Comparison of ENCODE assay signal across 12 cellular contexts in genomic region chr12:13094349-13094748, GRCh38. TPM values are rescaled to one million over a fixed set of nuclear protein-coding genes. Genes with fewer than 3 reads are reported as not detected.
DNase-seq lines count a peak whose midpoint lies in the region; ATAC-seq, FAIRE-seq and TF ChIP-seq lines count a peak whose summit lies in the region.
"Had no signal": no experiment of that assay in that cellular context is flagged by ENCODE, and none has a peak within 500 bp of the region (broad histone marks: within the 10 kb centered on the region; RNA-seq: fewer than 3 reads in every experiment).

No MANE protein-coding gene starts in this region.

- no peak overlapping the region for H3K4me3 ChIP-seq in BLaER1 treated with 17β-estradiol and CSF1 and Interleukin-3, amounts not matched to agents 10 nM and 100 nM
- H3K4me3 ChIP-seq in ascending aorta: no peak overlapping the region

- no peaks in the 10 kb centered on the region for H3K36me3 ChIP-seq in BLaER1 treated with 17β-estradiol and CSF1 and Interleukin-3, amounts not matched to agents 10 nM and 100 nM
- H3K36me3 ChIP-seq in ascending aorta: no peaks in the 10 kb centered on the region

- H3K4me2 ChIP-seq in BLaER1 treated with 17β-estradiol and CSF1 and Interleukin-3, amounts not matched to agents 10 nM and 100 nM: peak overlapping the region in 10 of 11 experiments; percentile 2 to 90 (median 66); a peak in 16 of 22 replicates

- intact Hi-C loops in ascending aorta (cut with DNase I): no loop called here

- peaks cover 12% of the 10 kb centered on the region for H3K27me3 Mint-ChIP-seq in activated CD8-positive, alpha-beta memory T cell treated with anti-CD3 and anti-CD28 coated beads, Interleukin-2, amount 10 ng/mL, durations not matched to agents 7 days and 5 days

- no peak for TF ChIP-seq CTCF in ascending aorta (IDR thresholded peaks at IDR 0.05)

- no peak for TF ChIP-seq POLR2A in H54 (IDR thresholded peaks at IDR 0.05; ENCODE audit: low read depth, low read length)

- CTCF ChIA-PET in activated CD8-positive, alpha-beta memory T cell treated with anti-CD3 and anti-CD28 coated beads, Interleukin-2, amount 10 ng/mL, durations not matched to agents 7 days and 5 days (lab: Charles Lee): interaction anchor here (1.1 to 5.2 kb wide), 3 partner anchors 114 to 140 kb away, joined by 3 to 40 read pairs (median 7); no protein-coding TSS in a partner anchor

- 0 out of 22 replicates have a peak, but pooled peaks cover 0 to 2% (median 0%) of the 10 kb centered on the region in 11 experiments for H3K9me3 ChIP-seq in BLaER1 treated with 17β-estradiol and CSF1 and Interleukin-3, amounts not matched to agents 10 nM and 100 nM (replicated peaks in 1 of 11)
- no peaks in the 10 kb centered on the region for H3K9me3 ChIP-seq in ascending aorta

- H3K9me3 Mint-ChIP-seq in activated CD8-positive, alpha-beta memory T cell treated with anti-CD3 and anti-CD28 coated beads, Interleukin-2, amount 10 ng/mL, durations not matched to agents 7 days and 5 days (ENCODE audit: low read depth): no peaks in the 10 kb centered on the region

- no peaks in the 10 kb centered on the region for H3K36me3 Mint-ChIP-seq in activated CD8-positive, alpha-beta memory T cell treated with anti-CD3 and anti-CD28 coated beads, Interleukin-2, amount 10 ng/mL, durations not matched to agents 7 days and 5 days

- no peak overlapping the region for H3K4me3 Mint-ChIP-seq in activated CD8-positive, alpha-beta memory T cell treated with anti-CD3 and anti-CD28 coated beads, Interleukin-2, amount 10 ng/mL, durations not matched to agents 7 days and 5 days

- H3K9ac ChIP-seq in BLaER1 treated with 17β-estradiol and CSF1 and Interleukin-3, amounts not matched to agents 10 nM and 100 nM: peak overlapping the region in 6 of 11 experiments; percentile 7 to 53 (median 22); a peak in 7 of 22 replicates

- H3K27ac ChIP-seq in BLaER1 treated with 17β-estradiol and CSF1 and Interleukin-3, amounts not matched to agents 10 nM and 100 nM: peak overlapping the region in 9 of 11 experiments; percentile 21 to 74 (median 61); a peak in 15 of 22 replicates
- H3K27ac ChIP-seq in epithelial cell of prostate: peak overlapping the region; percentile 38
- H3K27ac ChIP-seq in ascending aorta: peak overlapping the region in 1 of 2 donors; percentile 4
- H3K27ac ChIP-seq: C4-2B had no signal

- H3K27ac Mint-ChIP-seq in activated CD8-positive, alpha-beta memory T cell treated with anti-CD3 and anti-CD28 coated beads, Interleukin-2, amount 10 ng/mL, durations not matched to agents 7 days and 5 days: no peak overlapping the region

- H3K4me1 ChIP-seq in BLaER1 treated with 17β-estradiol and CSF1 and Interleukin-3, amounts not matched to agents 10 nM and 100 nM: peaks cover 38 to 93% (median 76%) of the 10 kb centered on the region in 10 experiments
- peaks cover 7 to 28% of the 10 kb centered on the region in 2 donors for H3K4me1 ChIP-seq in ascending aorta

- H3K4me1 Mint-ChIP-seq in activated CD8-positive, alpha-beta memory T cell treated with anti-CD3 and anti-CD28 coated beads, Interleukin-2, amount 10 ng/mL, durations not matched to agents 7 days and 5 days: peaks cover 24% of the 10 kb centered on the region

- DNase-seq in H54 (ENCODE audit: insufficient read length, low spot score) (no peak), NCI-H82 treated with DMSO at 0.1 percent for 48 hours (lab: John Stamatoyannopoulos, UW; ENCODE audit: unreplicated experiment) (peak; percentile 41), epithelial cell of prostate (ENCODE audit: low read depth, low spot score) (no peak), NCI-H1105 (lab: John Stamatoyannopoulos, UW) (no peak), ascending aorta (ENCODE audit: low spot score in 2 of 2) (no peak)
- no peak for DNase-seq in activated CD8-positive, alpha-beta memory T cell treated with anti-CD3 and anti-CD28 coated beads, Interleukin-2, amount 10 ng/mL, durations not matched to agents 7 days and 5 days
- no peak for DNase-seq in stimulated activated CD4-positive, alpha-beta T cell treated with anti-CD3 and anti-CD28 coated beads, Interleukin-1b, Interleukin-23, amount 100 ng/mL, for 48 hours
- DNase-seq: left ventricle myocardium superior, NCI-H187 had no signal

- no peaks in the 10 kb centered on the region for H4K20me1 ChIP-seq in BLaER1 treated with 17β-estradiol and CSF1 and Interleukin-3, amounts not matched to agents 10 nM and 100 nM

- FAIRE-seq in H54 (lab: Jason Lieb, UNC): peak; percentile 50
- FAIRE-seq: TTC549 had no signal

- no peaks in the 10 kb centered on the region for H3K27me3 ChIP-seq in BLaER1 treated with 17β-estradiol and CSF1 and Interleukin-3, amounts not matched to agents 10 nM and 100 nM
- H3K27me3 ChIP-seq in ascending aorta: no peaks in the 10 kb centered on the region

- ATAC-seq in activated CD8-positive, alpha-beta memory T cell treated with anti-CD3 and anti-CD28 coated beads, Interleukin-2, amount 10 ng/mL, durations not matched to agents 7 days and 5 days: no peak
- ATAC-seq: left ventricle myocardium superior had no signal

RNA-seq across cellular contexts. Expression of gene GSG1, which starts 9.1 kb away (rescaled TPM):
- not detected for total RNA-seq in activated CD8-positive, alpha-beta memory T cell treated with anti-CD3 and anti-CD28 coated beads, Interleukin-2, amount 10 ng/mL, durations not matched to agents 7 days and 5 days
- not detected for total RNA-seq in ascending aorta
- total RNA-seq: left ventricle myocardium superior had no signal

RNA-seq across cellular contexts. Expression of gene FAM234B, which starts 50.2 kb away (rescaled TPM):
- 1 to 10 TPM; 4.7 to 5.0 TPM for total RNA-seq in activated CD8-positive, alpha-beta memory T cell treated with anti-CD3 and anti-CD28 coated beads, Interleukin-2, amount 10 ng/mL, durations not matched to agents 7 days and 5 days
- total RNA-seq in ascending aorta: 6.7 TPM
